In the genomic region with DNA sequence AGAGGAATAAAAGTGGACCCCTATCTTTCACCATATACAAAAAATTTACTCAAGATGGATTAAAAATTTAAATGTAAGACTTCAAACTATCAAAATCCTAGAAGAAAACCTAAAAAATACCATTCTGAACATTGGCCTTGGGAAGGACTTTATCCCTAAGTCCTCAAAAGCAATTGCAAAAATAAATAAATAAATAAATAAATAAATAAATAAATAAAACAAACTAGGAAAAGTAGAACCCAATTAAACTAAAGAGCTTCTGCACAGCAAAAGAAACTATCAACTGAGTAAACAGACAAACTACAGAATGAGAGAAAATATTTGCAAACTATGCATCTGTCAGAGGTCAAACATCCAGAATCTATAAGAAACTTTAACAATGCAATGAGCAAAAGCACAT, we compare ENCODE assay signal across 1 cellular context.
TF ChIP-seq lines count a peak whose summit lies in the region.

No MANE protein-coding gene starts in this region.

TF ChIP-seq in HEK293, 187 proteins besides CTCF, POLR2A, EP300 and RAD21 (continued from another document):
- TF ChIP-seq, protein P1, sequence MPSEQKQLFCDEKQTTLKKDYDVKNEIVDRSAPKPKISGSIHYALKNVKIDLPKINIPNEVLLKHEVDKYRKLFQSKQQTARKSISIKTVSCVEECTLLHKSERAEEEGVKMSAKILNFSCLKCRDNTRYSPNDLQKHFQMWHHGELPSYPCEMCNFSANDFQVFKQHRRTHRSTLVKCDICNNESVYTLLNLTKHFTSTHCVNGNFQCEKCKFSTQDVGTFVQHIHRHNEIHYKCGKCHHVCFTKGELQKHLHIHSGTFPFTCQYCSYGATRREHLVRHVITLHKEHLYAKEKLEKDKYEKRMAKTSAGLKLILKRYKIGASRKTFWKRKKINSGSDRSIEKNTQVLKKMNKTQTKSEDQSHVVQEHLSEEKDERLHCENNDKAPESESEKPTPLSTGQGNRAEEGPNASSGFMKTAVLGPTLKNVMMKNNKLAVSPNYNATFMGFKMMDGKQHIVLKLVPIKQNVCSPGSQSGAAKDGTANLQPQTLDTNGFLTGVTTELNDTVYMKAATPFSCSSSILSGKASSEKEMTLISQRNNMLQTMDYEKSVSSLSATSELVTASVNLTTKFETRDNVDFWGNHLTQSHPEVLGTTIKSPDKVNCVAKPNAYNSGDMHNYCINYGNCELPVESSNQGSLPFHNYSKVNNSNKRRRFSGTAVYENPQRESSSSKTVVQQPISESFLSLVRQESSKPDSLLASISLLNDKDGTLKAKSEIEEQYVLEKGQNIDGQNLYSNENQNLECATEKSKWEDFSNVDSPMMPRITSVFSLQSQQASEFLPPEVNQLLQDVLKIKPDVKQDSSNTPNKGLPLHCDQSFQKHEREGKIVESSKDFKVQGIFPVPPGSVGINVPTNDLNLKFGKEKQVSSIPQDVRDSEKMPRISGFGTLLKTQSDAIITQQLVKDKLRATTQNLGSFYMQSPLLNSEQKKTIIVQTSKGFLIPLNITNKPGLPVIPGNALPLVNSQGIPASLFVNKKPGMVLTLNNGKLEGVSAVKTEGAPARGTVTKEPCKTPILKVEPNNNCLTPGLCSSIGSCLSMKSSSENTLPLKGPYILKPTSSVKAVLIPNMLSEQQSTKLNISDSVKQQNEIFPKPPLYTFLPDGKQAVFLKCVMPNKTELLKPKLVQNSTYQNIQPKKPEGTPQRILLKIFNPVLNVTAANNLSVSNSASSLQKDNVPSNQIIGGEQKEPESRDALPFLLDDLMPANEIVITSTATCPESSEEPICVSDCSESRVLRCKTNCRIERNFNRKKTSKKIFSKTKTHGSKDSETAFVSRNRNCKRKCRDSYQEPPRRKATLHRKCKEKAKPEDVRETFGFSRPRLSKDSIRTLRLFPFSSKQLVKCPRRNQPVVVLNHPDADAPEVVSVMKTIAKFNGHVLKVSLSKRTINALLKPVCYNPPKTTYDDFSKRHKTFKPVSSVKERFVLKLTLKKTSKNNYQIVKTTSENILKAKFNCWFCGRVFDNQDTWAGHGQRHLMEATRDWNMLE (tag by site-specific recombination; conservative IDR thresholded peaks at IDR 0.05; ENCODE audit: low read depth) = peak; percentile 82; the same call in 1 of the 2 replicates
- TF ChIP-seq ZNF555 (tag by site-specific recombination; conservative IDR thresholded peaks at IDR 0.05) (peak; percentile 86), ZNF510 (tag by site-specific recombination; IDR thresholded peaks at IDR 0.05; ENCODE audit: insufficient replicate concordance) (peak; percentile 63), SP2 (tag by site-specific recombination; IDR thresholded peaks at IDR 0.05) (no peak), KLF10 (tag by site-specific recombination; IDR thresholded peaks at IDR 0.05) (no peak), ZNF19 (tag by site-specific recombination; IDR thresholded peaks at IDR 0.05; ENCODE audit: low read depth) (no peak), ZBTB8A (tag by site-specific recombination; IDR thresholded peaks at IDR 0.05) (0 out of 2 replicates have a peak, but pooled peaks have one; percentile 24), ZNF266 (tag by site-specific recombination; IDR thresholded peaks at IDR 0.05; ENCODE audit: low read depth) (0 out of 2 replicates have a peak, but pooled peaks have one; percentile 23), ZNF623 (tag by site-specific recombination; IDR thresholded peaks at IDR 0.05) (peak; percentile 42), ZNF138 (tag by site-specific recombination; IDR thresholded peaks at IDR 0.05; ENCODE audit: borderline replicate concordance) (0 out of 2 replicates have a peak, but pooled peaks have one; percentile 41), ZNF174 (tag by site-specific recombination; IDR thresholded peaks at IDR 0.05) (no peak), ZXDB (tag by site-specific recombination; IDR thresholded peaks at IDR 0.05) (peak; percentile 35; the same call in 1 of the 2 replicates), ZNF670 (tag by site-specific recombination; IDR thresholded peaks at IDR 0.05; ENCODE audit: low read depth) (no peak), ZNF202 (tag by site-specific recombination; IDR thresholded peaks at IDR 0.05; ENCODE audit: borderline replicate concordance) (peak; percentile 91), SETDB1 (IDR thresholded peaks at IDR 0.05; ENCODE audit: insufficient read length, low read length) (no peak), ZNF311 (tag by site-specific recombination; IDR thresholded peaks at IDR 0.05; ENCODE audit: borderline replicate concordance) (no peak), ZNF433 (tag by site-specific recombination; IDR thresholded peaks at IDR 0.05; ENCODE audit: low read depth) (0 out of 2 replicates have a peak, but pooled peaks have one; percentile 28), ZNF121 (tag by site-specific recombination; IDR thresholded peaks at IDR 0.05) (0 out of 2 replicates have a peak, but pooled peaks have one; percentile 19), BCL11A (tag by site-specific recombination; IDR thresholded peaks at IDR 0.05; ENCODE audit: low read depth) (no peak), ZFP37 (tag by site-specific recombination; IDR thresholded peaks at IDR 0.05) (peak; percentile 70; the same call in 1 of the 2 replicates), ZNF426 (tag by site-specific recombination; IDR thresholded peaks at IDR 0.05) (peak; percentile 84), ZNF664 (tag by site-specific recombination; IDR thresholded peaks at IDR 0.05) (peak; percentile 27; the same call in 1 of the 2 replicates)
- TF ChIP-seq, protein P2, sequence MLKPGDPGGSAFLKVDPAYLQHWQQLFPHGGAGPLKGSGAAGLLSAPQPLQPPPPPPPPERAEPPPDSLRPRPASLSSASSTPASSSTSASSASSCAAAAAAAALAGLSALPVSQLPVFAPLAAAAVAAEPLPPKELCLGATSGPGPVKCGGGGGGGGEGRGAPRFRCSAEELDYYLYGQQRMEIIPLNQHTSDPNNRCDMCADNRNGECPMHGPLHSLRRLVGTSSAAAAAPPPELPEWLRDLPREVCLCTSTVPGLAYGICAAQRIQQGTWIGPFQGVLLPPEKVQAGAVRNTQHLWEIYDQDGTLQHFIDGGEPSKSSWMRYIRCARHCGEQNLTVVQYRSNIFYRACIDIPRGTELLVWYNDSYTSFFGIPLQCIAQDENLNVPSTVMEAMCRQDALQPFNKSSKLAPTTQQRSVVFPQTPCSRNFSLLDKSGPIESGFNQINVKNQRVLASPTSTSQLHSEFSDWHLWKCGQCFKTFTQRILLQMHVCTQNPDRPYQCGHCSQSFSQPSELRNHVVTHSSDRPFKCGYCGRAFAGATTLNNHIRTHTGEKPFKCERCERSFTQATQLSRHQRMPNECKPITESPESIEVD (tag by site-specific recombination; IDR thresholded peaks at IDR 0.05) = no peak
- TF ChIP-seq, protein P3, sequence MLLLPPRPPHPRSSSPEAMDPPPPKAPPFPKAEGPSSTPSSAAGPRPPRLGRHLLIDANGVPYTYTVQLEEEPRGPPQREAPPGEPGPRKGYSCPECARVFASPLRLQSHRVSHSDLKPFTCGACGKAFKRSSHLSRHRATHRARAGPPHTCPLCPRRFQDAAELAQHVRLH (tag by site-specific recombination; IDR thresholded peaks at IDR 0.05) = no peak
- TF ChIP-seq, protein P4, sequence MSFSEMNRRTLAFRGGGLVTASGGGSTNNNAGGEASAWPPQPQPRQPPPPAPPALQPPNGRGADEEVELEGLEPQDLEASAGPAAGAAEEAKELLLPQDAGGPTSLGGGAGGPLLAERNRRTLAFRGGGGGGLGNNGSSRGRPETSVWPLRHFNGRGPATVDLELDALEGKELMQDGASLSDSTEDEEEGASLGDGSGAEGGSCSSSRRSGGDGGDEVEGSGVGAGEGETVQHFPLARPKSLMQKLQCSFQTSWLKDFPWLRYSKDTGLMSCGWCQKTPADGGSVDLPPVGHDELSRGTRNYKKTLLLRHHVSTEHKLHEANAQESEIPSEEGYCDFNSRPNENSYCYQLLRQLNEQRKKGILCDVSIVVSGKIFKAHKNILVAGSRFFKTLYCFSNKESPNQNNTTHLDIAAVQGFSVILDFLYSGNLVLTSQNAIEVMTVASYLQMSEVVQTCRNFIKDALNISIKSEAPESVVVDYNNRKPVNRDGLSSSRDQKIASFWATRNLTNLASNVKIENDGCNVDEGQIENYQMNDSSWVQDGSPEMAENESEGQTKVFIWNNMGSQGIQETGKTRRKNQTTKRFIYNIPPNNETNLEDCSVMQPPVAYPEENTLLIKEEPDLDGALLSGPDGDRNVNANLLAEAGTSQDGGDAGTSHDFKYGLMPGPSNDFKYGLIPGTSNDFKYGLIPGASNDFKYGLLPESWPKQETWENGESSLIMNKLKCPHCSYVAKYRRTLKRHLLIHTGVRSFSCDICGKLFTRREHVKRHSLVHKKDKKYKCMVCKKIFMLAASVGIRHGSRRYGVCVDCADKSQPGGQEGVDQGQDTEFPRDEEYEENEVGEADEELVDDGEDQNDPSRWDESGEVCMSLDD (tag by site-specific recombination; IDR thresholded peaks at IDR 0.05) = no peak
- TF ChIP-seq, protein P5, sequence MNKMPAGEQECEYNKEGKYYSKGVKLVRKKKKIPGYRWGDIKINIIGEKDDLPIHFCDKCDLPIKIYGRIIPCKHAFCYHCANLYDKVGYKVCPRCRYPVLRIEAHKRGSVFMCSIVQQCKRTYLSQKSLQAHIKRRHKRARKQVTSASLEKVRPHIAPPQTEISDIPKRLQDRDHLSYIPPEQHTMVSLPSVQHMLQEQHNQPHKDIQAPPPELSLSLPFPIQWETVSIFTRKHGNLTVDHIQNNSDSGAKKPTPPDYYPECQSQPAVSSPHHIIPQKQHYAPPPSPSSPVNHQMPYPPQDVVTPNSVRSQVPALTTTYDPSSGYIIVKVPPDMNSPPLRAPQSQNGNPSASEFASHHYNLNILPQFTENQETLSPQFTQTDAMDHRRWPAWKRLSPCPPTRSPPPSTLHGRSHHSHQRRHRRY (tag by site-specific recombination; IDR thresholded peaks at IDR 0.05) = no peak
- TF ChIP-seq, protein P6, sequence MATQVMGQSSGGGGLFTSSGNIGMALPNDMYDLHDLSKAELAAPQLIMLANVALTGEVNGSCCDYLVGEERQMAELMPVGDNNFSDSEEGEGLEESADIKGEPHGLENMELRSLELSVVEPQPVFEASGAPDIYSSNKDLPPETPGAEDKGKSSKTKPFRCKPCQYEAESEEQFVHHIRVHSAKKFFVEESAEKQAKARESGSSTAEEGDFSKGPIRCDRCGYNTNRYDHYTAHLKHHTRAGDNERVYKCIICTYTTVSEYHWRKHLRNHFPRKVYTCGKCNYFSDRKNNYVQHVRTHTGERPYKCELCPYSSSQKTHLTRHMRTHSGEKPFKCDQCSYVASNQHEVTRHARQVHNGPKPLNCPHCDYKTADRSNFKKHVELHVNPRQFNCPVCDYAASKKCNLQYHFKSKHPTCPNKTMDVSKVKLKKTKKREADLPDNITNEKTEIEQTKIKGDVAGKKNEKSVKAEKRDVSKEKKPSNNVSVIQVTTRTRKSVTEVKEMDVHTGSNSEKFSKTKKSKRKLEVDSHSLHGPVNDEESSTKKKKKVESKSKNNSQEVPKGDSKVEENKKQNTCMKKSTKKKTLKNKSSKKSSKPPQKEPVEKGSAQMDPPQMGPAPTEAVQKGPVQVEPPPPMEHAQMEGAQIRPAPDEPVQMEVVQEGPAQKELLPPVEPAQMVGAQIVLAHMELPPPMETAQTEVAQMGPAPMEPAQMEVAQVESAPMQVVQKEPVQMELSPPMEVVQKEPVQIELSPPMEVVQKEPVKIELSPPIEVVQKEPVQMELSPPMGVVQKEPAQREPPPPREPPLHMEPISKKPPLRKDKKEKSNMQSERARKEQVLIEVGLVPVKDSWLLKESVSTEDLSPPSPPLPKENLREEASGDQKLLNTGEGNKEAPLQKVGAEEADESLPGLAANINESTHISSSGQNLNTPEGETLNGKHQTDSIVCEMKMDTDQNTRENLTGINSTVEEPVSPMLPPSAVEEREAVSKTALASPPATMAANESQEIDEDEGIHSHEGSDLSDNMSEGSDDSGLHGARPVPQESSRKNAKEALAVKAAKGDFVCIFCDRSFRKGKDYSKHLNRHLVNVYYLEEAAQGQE (tag by site-specific recombination; IDR thresholded peaks at IDR 0.05) = peak; percentile 60; the same call in 1 of the 2 replicates
